In the genomic region with DNA sequence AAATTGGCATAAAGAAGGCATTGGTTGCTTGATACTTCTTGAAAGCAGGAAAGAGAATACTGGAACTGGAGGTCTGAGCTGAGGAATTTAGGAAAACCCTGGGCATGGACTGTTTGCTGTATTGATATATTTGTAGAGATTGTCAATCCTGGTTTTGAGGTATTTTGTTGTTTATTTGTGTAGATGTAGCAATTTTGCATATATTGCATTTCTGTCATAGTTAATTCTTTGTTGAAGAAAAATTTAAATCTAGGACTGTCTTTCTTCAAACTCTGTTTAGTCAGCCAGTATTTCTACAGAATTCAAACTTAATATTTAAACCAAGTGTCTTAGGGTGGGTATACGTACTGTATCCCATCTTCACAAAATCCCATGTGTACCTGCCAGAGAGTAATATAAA, we compare ENCODE assay signal across 17 cellular contexts. TPM values are rescaled to one million over a fixed set of nuclear protein-coding genes. Genes with fewer than 3 reads are reported as not detected.
DNase-seq lines count a peak whose midpoint lies in the region; ATAC-seq and TF ChIP-seq lines count a peak whose summit lies in the region.
"Had no signal": no experiment of that assay in that cellular context is flagged by ENCODE, and none has a peak within 500 bp of the region (broad histone marks: within the 10 kb centered on the region; RNA-seq: fewer than 3 reads in every experiment).

No MANE protein-coding gene starts in this region.

- peaks cover 63% of the 10 kb centered on the region for H3K36me3 Mint-ChIP-seq in activated naive CD4-positive, alpha-beta T cell treated with anti-CD3 and anti-CD28 coated beads, Interleukin-2, amount 10 ng/mL, durations not matched to agents 7 days and 5 days
- peaks cover 18% of the 10 kb centered on the region for H3K36me3 Mint-ChIP-seq in CD8-positive, alpha-beta T cell
- peaks cover 43% of the 10 kb centered on the region for H3K36me3 Mint-ChIP-seq in activated T-helper 17 cell treated with anti-CD3 and anti-CD28 coated beads, Interleukin-2, amount 50 U/mL, for 72 hours (ENCODE audit: low read depth)
- H3K36me3 Mint-ChIP-seq in stimulated activated effector memory CD8-positive, alpha-beta T cell treated with anti-CD3 and anti-CD28 coated beads, Interleukin-12 subunit alpha, Interleukin-12 subunit beta, amount 100 ng/mL, for 72 hours = peaks cover 14% of the 10 kb centered on the region

- no peaks in the 10 kb centered on the region for H3K27me3 ChIP-seq in CD8-positive, alpha-beta T cell (ENCODE audit: insufficient read depth, low read length)

- CTCF ChIA-PET in activated naive CD4-positive, alpha-beta T cell treated with anti-CD3 and anti-CD28 coated beads, Interleukin-2, amount 10 ng/mL, durations not matched to agents 7 days and 5 days (lab: Charles Lee) = no interaction called here
- CTCF ChIA-PET in CD8-positive, alpha-beta T cell (lab: Charles Lee) = interaction anchor here (0.6 kb wide), 2 partner anchors 226 to 447 kb away, joined by 3 read pairs; no protein-coding TSS in a partner anchor

- H3K9me3 Mint-ChIP-seq in activated naive CD4-positive, alpha-beta T cell treated with anti-CD3 and anti-CD28 coated beads, Interleukin-2, amount 10 ng/mL, durations not matched to agents 7 days and 5 days = no peaks in the 10 kb centered on the region
- H3K9me3 Mint-ChIP-seq in CD8-positive, alpha-beta T cell = no peaks in the 10 kb centered on the region
- no peaks in the 10 kb centered on the region for H3K9me3 Mint-ChIP-seq in activated T-helper 17 cell treated with anti-CD3 and anti-CD28 coated beads, Interleukin-2, amount 50 U/mL, for 72 hours
- no peaks in the 10 kb centered on the region for H3K9me3 Mint-ChIP-seq in stimulated activated effector memory CD8-positive, alpha-beta T cell treated with anti-CD3 and anti-CD28 coated beads, Interleukin-12 subunit alpha, Interleukin-12 subunit beta, amount 100 ng/mL, for 72 hours

- ATAC-seq in CD8-positive, alpha-beta T cell = no peak
- ATAC-seq in activated T-helper 17 cell treated with anti-CD3 and anti-CD28 coated beads, Interleukin-2, amount 50 U/mL, for 72 hours (replicated peaks) = no peak
- no peak for ATAC-seq in stimulated activated effector memory CD8-positive, alpha-beta T cell treated with anti-CD3 and anti-CD28 coated beads, Interleukin-12 subunit alpha, Interleukin-12 subunit beta, amount 100 ng/mL, for 72 hours
- no peak for ATAC-seq in HG02623 (IDR thresholded peaks at IDR 0.05; ENCODE audit: unreplicated experiment)
- no peak for ATAC-seq in GM18868 (IDR thresholded peaks at IDR 0.05; ENCODE audit: unreplicated experiment)
- ATAC-seq: HCT116, Panc1 had no signal

- peaks cover 78% of the 10 kb centered on the region for H3K4me1 ChIP-seq in CD8-positive, alpha-beta T cell (ENCODE audit: insufficient read depth, low read length)

- H3K27ac Mint-ChIP-seq in activated naive CD4-positive, alpha-beta T cell treated with anti-CD3 and anti-CD28 coated beads, Interleukin-2, amount 10 ng/mL, durations not matched to agents 7 days and 5 days = peak overlapping the region; percentile 45
- peak overlapping the region; percentile 55 for H3K27ac Mint-ChIP-seq in CD8-positive, alpha-beta T cell
- peak overlapping the region; percentile 46 for H3K27ac Mint-ChIP-seq in activated T-helper 17 cell treated with anti-CD3 and anti-CD28 coated beads, Interleukin-2, amount 50 U/mL, for 72 hours
- H3K27ac Mint-ChIP-seq in stimulated activated effector memory CD8-positive, alpha-beta T cell treated with anti-CD3 and anti-CD28 coated beads, Interleukin-12 subunit alpha, Interleukin-12 subunit beta, amount 100 ng/mL, for 72 hours = peak overlapping the region; percentile 21

- H3K4me3 Mint-ChIP-seq in activated naive CD4-positive, alpha-beta T cell treated with anti-CD3 and anti-CD28 coated beads, Interleukin-2, amount 10 ng/mL, durations not matched to agents 7 days and 5 days = no peak overlapping the region
- H3K4me3 Mint-ChIP-seq in CD8-positive, alpha-beta T cell = no peak overlapping the region
- no peak overlapping the region for H3K4me3 Mint-ChIP-seq in activated T-helper 17 cell treated with anti-CD3 and anti-CD28 coated beads, Interleukin-2, amount 50 U/mL, for 72 hours
- no peak overlapping the region for H3K4me3 Mint-ChIP-seq in stimulated activated effector memory CD8-positive, alpha-beta T cell treated with anti-CD3 and anti-CD28 coated beads, Interleukin-12 subunit alpha, Interleukin-12 subunit beta, amount 100 ng/mL, for 72 hours

- POLR2A ChIA-PET in CD8-positive, alpha-beta T cell (lab: Charles Lee) = interaction anchor here (0.6 to 1.2 kb wide), 2 partner anchors 9 to 134 kb away, joined by 3 to 4 read pairs; no protein-coding TSS in a partner anchor

- H3K36me3 ChIP-seq in CD8-positive, alpha-beta T cell (ENCODE audit: insufficient read depth, low read length) = no peaks in the 10 kb centered on the region

- peaks cover 82% of the 10 kb centered on the region for H3K4me1 Mint-ChIP-seq in activated naive CD4-positive, alpha-beta T cell treated with anti-CD3 and anti-CD28 coated beads, Interleukin-2, amount 10 ng/mL, durations not matched to agents 7 days and 5 days
- peaks cover 92% of the 10 kb centered on the region for H3K4me1 Mint-ChIP-seq in CD8-positive, alpha-beta T cell (ENCODE audit: low read depth)
- H3K4me1 Mint-ChIP-seq in activated T-helper 17 cell treated with anti-CD3 and anti-CD28 coated beads, Interleukin-2, amount 50 U/mL, for 72 hours = peaks cover 46% of the 10 kb centered on the region
- H3K4me1 Mint-ChIP-seq in stimulated activated effector memory CD8-positive, alpha-beta T cell treated with anti-CD3 and anti-CD28 coated beads, Interleukin-12 subunit alpha, Interleukin-12 subunit beta, amount 100 ng/mL, for 72 hours = peaks cover 71% of the 10 kb centered on the region

- no peaks in the 10 kb centered on the region for H3K9me3 ChIP-seq in CD8-positive, alpha-beta T cell (ENCODE audit: low read length)

- intact Hi-C loops in CD8-positive, alpha-beta T cell (cut with DNase I, micrococcal nuclease) = loop anchor here in 1 of 2 experiments (5.0 kb wide), 1 partner anchor 570 kb away; no protein-coding TSS in a partner anchor

- H3K27me3 Mint-ChIP-seq in activated naive CD4-positive, alpha-beta T cell treated with anti-CD3 and anti-CD28 coated beads, Interleukin-2, amount 10 ng/mL, durations not matched to agents 7 days and 5 days = no peaks in the 10 kb centered on the region
- no peaks in the 10 kb centered on the region for H3K27me3 Mint-ChIP-seq in CD8-positive, alpha-beta T cell (ENCODE audit: low read depth)
- no peaks in the 10 kb centered on the region for H3K27me3 Mint-ChIP-seq in activated T-helper 17 cell treated with anti-CD3 and anti-CD28 coated beads, Interleukin-2, amount 50 U/mL, for 72 hours

- no peak for DNase-seq in activated naive CD4-positive, alpha-beta T cell treated with anti-CD3 and anti-CD28 coated beads, Interleukin-2, amount 10 ng/mL, durations not matched to agents 7 days and 5 days
- DNase-seq in activated naive CD4-positive, alpha-beta T cell treated with anti-CD3 and anti-CD28 coated beads, Interleukin-2, amount 50 U/mL, for 16 hours = no peak
- no peak for DNase-seq in CD8-positive, alpha-beta T cell
- no peak for DNase-seq in stimulated activated effector memory CD8-positive, alpha-beta T cell treated with anti-CD3 and anti-CD28 coated beads, Interleukin-12 subunit alpha, Interleukin-12 subunit beta, amount 100 ng/mL, for 72 hours (ENCODE audit: low spot score in 2 of 2)
- DNase-seq: ACHN, AML-193, DMS79 treated with DMSO at 0.1 percent for 48 hours, NCI-H1092, NCI-H146, NCI-H2081, NCI-H510A had no signal

- no peak overlapping the region for H3K27ac ChIP-seq in CD8-positive, alpha-beta T cell (ENCODE audit: low read depth, low read length)
- H3K27ac ChIP-seq: KMS-11 had no signal

- TF ChIP-seq CTCF in CD8-positive, alpha-beta T cell (IDR thresholded peaks at IDR 0.05) = no peak

- H3K4me3 ChIP-seq in CD8-positive, alpha-beta T cell (ENCODE audit: low read depth, low read length) = no peak overlapping the region

RNA-seq across cellular contexts. Expression of gene STT3B, which starts 9.5 kb away (rescaled TPM):
- 10 to 100 TPM; 80.4 to 85.7 TPM for total RNA-seq in CD8-positive, alpha-beta T cell
- 100 to 1,000 TPM in 1 of 2 donors, 10 to 100 TPM in 1; 88.9 to 155 TPM for total RNA-seq in activated T-helper 17 cell treated with anti-CD3 and anti-CD28 coated beads, Interleukin-2, amount 50 U/mL, for 72 hours
